In genomic region chr1:16168144-16168496, GRCh38 we compare ENCODE assay signal across 8 cellular contexts. TPM values are rescaled to one million over a fixed set of nuclear protein-coding genes. Genes with fewer than 3 reads are reported as not detected.
DNase-seq lines count a peak whose midpoint lies in the region; ATAC-seq and TF ChIP-seq lines count a peak whose summit lies in the region.
"Not testable (repeated sequence)": the region's sequence is repeated elsewhere in the genome, so short reads cannot be mapped to it uniquely, and the experiment has no call there.

No MANE protein-coding gene starts in this region.

- intact Hi-C loops in natural killer cell (cut with micrococcal nuclease): not testable (repeated sequence)

- H3T11ph ChIP-seq in H9 (ENCODE audit: low read length): not testable (repeated sequence)

- peak overlapping the region; percentile 80; the same call in 1 of the 2 replicates for H3K4me3 ChIP-seq in ACC112 (ENCODE audit: low read depth, low read length)
- peak overlapping the region; percentile 48 to 67 (median 55) for H3K4me3 ChIP-seq in Peyer's patch
- H3K4me3 ChIP-seq in choroid plexus epithelial cell (ENCODE audit: low read depth, low read length): peak overlapping the region; percentile 62
- not testable (repeated sequence) for H3K4me3 ChIP-seq in hepatocyte
- peak overlapping the region; percentile 58 for H3K4me3 ChIP-seq in smooth muscle cell

- not testable (repeated sequence) for H2AFZ ChIP-seq in ACC112 (ENCODE audit: low read length, unreplicated experiment); H9 (ENCODE audit: low read length); hepatocyte; smooth muscle cell (ENCODE audit: low read depth)

- H3K4ac ChIP-seq in H9 (ENCODE audit: low read depth, low read length): not testable (repeated sequence)

- peak overlapping the region; percentile 48 for H3K4me2 ChIP-seq in H9 (ENCODE audit: insufficient read depth, insufficient read length, low read length)
- H3K4me2 ChIP-seq in hepatocyte: peak overlapping the region; percentile 90
- H3K4me2 ChIP-seq in smooth muscle cell: peak overlapping the region; percentile 99

- peaks cover 33 to 48% of the 10 kb centered on the region in 2 experiments for H3K4me1 Mint-ChIP-seq in H9
- peaks cover 55% of the 10 kb centered on the region for H3K4me1 Mint-ChIP-seq in activated T-cell treated with anti-CD3 and anti-CD28 coated beads, Interleukin-2, amount 50 U/mL, for 72 hours (ENCODE audit: low read depth)
- peaks cover 12 to 21% of the 10 kb centered on the region in 2 donors for H3K4me1 Mint-ChIP-seq in natural killer cell

- not testable (repeated sequence) for H3K79me2 ChIP-seq in ACC112 (ENCODE audit: control insufficient read depth, insufficient read depth, low read length, unreplicated experiment); H9 (ENCODE audit: insufficient read depth, low read length); hepatocyte; smooth muscle cell (ENCODE audit: low read depth)

- H3K36me3 ChIP-seq in ACC112 (ENCODE audit: insufficient read depth, low read length); Peyer's patch; hepatocyte (replicated peaks; ENCODE audit: insufficient read depth, low read depth); smooth muscle cell (ENCODE audit: low read depth): not testable (repeated sequence)

- H3K9me2 ChIP-seq in hepatocyte (replicated peaks; ENCODE audit: insufficient read depth): not testable (repeated sequence)

- peaks cover 13% of the 10 kb centered on the region for H3F3A ChIP-seq in smooth muscle cell (ENCODE audit: low read depth)

- not testable (repeated sequence) for H2AK5ac ChIP-seq in H9 (ENCODE audit: insufficient read length, low read length)

- H2BK20ac ChIP-seq in H9 (ENCODE audit: low read depth, low read length, poor library complexity, severe bottlenecking): not testable (repeated sequence)

- H3K79me1 ChIP-seq in H9 (ENCODE audit: insufficient read depth, low read depth, low read length, poor library complexity, severe bottlenecking): not testable (repeated sequence)

- H3K4me3 Mint-ChIP-seq in H9: peak overlapping the region; percentile 47 to 79
- peak overlapping the region; percentile 71 to 77 for H3K4me3 Mint-ChIP-seq in activated T-cell treated with anti-CD3 and anti-CD28 coated beads, Interleukin-2, amount 50 U/mL, for 72 hours
- peak overlapping the region; percentile 78 for H3K4me3 Mint-ChIP-seq in natural killer cell

- H4K91ac ChIP-seq in H9 (ENCODE audit: insufficient read length, low read depth, low read length): not testable (repeated sequence)

- H3K36me3 Mint-ChIP-seq in H9 (ENCODE audit: insufficient read depth in 1 of 3, low read depth in 3 of 3); activated T-cell treated with anti-CD3 and anti-CD28 coated beads, Interleukin-2, amount 50 U/mL, for 72 hours (ENCODE audit: insufficient read depth in 2 of 2); natural killer cell: not testable (repeated sequence)

- not testable (repeated sequence) for H3K27me3 Mint-ChIP-seq in H9 (ENCODE audit: low read depth); activated T-cell treated with anti-CD3 and anti-CD28 coated beads, Interleukin-2, amount 50 U/mL, for 72 hours (ENCODE audit: low read depth)
- H3K27me3 Mint-ChIP-seq in natural killer cell (ENCODE audit: low read depth in 2 of 2): peaks cover 24 to 37% of the 10 kb centered on the region in 2 donors

- not testable (repeated sequence) for H3K9me3 Mint-ChIP-seq in H9; activated T-cell treated with anti-CD3 and anti-CD28 coated beads, Interleukin-2, amount 50 U/mL, for 72 hours; natural killer cell

- not testable (repeated sequence) for TF ChIP-seq CTCF in H9 (conservative IDR thresholded peaks at IDR 0.05); Peyer's patch (IDR thresholded peaks at IDR 0.05); choroid plexus epithelial cell (conservative IDR thresholded peaks at IDR 0.05; ENCODE audit: low read depth, low read length); hepatocyte (IDR thresholded peaks at IDR 0.05; ENCODE audit: poor library complexity); natural killer cell (IDR thresholded peaks at IDR 0.05); smooth muscle cell (IDR thresholded peaks at IDR 0.05; ENCODE audit: borderline replicate concordance, insufficient read depth, poor library complexity, severe bottlenecking)

- H3K18ac ChIP-seq in H9 (ENCODE audit: insufficient read length, low read depth, low read length): not testable (repeated sequence)

- H3K14ac ChIP-seq in H9 (ENCODE audit: insufficient read depth, low read length): not testable (repeated sequence)

- not testable (repeated sequence) for H3K27ac Mint-ChIP-seq in H9; activated T-cell treated with anti-CD3 and anti-CD28 coated beads, Interleukin-2, amount 50 U/mL, for 72 hours
- peak overlapping the region; percentile 48 to 63 for H3K27ac Mint-ChIP-seq in natural killer cell

- TF ChIP-seq POLR2A in Peyer's patch (IDR thresholded peaks at IDR 0.05): not testable (repeated sequence)

- H3K23me2 ChIP-seq in H9 (ENCODE audit: insufficient read length, low read depth, low read length, poor library complexity, severe bottlenecking): not testable (repeated sequence)

- not testable (repeated sequence) for H4K20me1 ChIP-seq in H9 (ENCODE audit: control insufficient read depth, insufficient read depth, insufficient read length); hepatocyte (ENCODE audit: insufficient read depth, poor library complexity, severe bottlenecking); smooth muscle cell (ENCODE audit: low read depth)

- H2BK5ac ChIP-seq in H9 (ENCODE audit: insufficient read length, low read length): not testable (repeated sequence)

- not testable (repeated sequence) for DNase-seq in H9; Peyer's patch; activated T-cell treated with anti-CD3 and anti-CD28 coated beads, Interleukin-2, amount 50 U/mL, for 72 hours; choroid plexus epithelial cell (ENCODE audit: low read depth); hepatocyte (ENCODE audit: low spot score); natural killer cell; smooth muscle cell (lab: John Stamatoyannopoulos, UW; ENCODE audit: unreplicated experiment)

- not testable (repeated sequence) for H3K9ac ChIP-seq in H9 (ENCODE audit: extremely low read depth, insufficient read length, low read length); smooth muscle cell (ENCODE audit: low read depth)

- H4K5ac ChIP-seq in H9 (ENCODE audit: insufficient read length, low read depth, low read length): not testable (repeated sequence)

- H4K8ac ChIP-seq in H9 (replicated peaks; ENCODE audit: insufficient read length, low read depth, low read length): not testable (repeated sequence)

- H2BK12ac ChIP-seq in H9 (ENCODE audit: insufficient read length, low read depth, low read length): not testable (repeated sequence)

- not testable (repeated sequence) for H2BK15ac ChIP-seq in H9 (ENCODE audit: low read depth, low read length)

- H3K56ac ChIP-seq in H9 (ENCODE audit: insufficient read length, low read depth, low read length): not testable (repeated sequence)

- not testable (repeated sequence) for H3K27ac ChIP-seq in ACC112 (ENCODE audit: low read depth, low read length); H9 (ENCODE audit: insufficient read length, low read depth, low read length); hepatocyte; smooth muscle cell (ENCODE audit: low read depth)
- H3K27ac ChIP-seq in Peyer's patch: peak overlapping the region in 2 of 4 donors; percentile 55 to 60

- not testable (repeated sequence) for H3K9me3 ChIP-seq in H9 (ENCODE audit: control insufficient read depth, low read depth, low read length); Peyer's patch; hepatocyte (ENCODE audit: low read depth); smooth muscle cell (replicated peaks; ENCODE audit: low read depth)

- H2BK120ac ChIP-seq in H9 (ENCODE audit: low read depth, low read length, poor library complexity, severe bottlenecking): not testable (repeated sequence)

- not testable (repeated sequence) for H3K27me3 ChIP-seq in ACC112 (ENCODE audit: insufficient read depth, low read length); H9 (ENCODE audit: insufficient read depth, low read length); Peyer's patch; hepatocyte; smooth muscle cell (ENCODE audit: low read depth)

- ATAC-seq in activated T-cell treated with anti-CD3 and anti-CD28 coated beads, Interleukin-2, amount 50 U/mL, for 72 hours (replicated peaks in 1 of 2); natural killer cell: not testable (repeated sequence)

- not testable (repeated sequence) for H3K23ac ChIP-seq in H9 (ENCODE audit: insufficient read length, low read depth, low read length)

- H3K4me1 ChIP-seq in ACC112 (ENCODE audit: control insufficient read depth, insufficient read depth, low read length, unreplicated experiment) (peaks cover 20% of the 10 kb centered on the region), H9 (ENCODE audit: insufficient read depth, low read length) (peaks cover 11% of the 10 kb centered on the region), Peyer's patch (peaks cover 0 to 42% (median 12%) of the 10 kb centered on the region in 4 donors), hepatocyte (ENCODE audit: insufficient read depth) (peaks cover 16% of the 10 kb centered on the region), smooth muscle cell (ENCODE audit: low read depth) (peaks cover 29% of the 10 kb centered on the region)

- no CpG with 5 or more reads among the region's 10 CpGs for WGBS in H9 (ENCODE audit: extremely low coverage, insufficient read length, low lambda C conversion rate)
- WGBS in hepatocyte (ENCODE audit: low lambda C conversion rate, missing lambda C conversion rate): 52% methylated on average over 10 of the region's 10 CpGs
- WGBS in smooth muscle cell (ENCODE audit: low lambda C conversion rate): 62% methylated on average over 10 of the region's 10 CpGs

RNA-seq across cellular contexts. Expression of gene EPHA2, which starts 12.3 kb away (rescaled TPM):
- 32.8 and 33.1 TPM in 2 replicates for total RNA-seq in H9 (2021)
- total RNA-seq in Peyer's patch: 10 to 100 TPM; 23.5 to 42.6 (median 35.5) TPM
- total RNA-seq in activated T-cell treated with anti-CD3 and anti-CD28 coated beads, Interleukin-2, amount 50 U/mL, for 72 hours: under 1 TPM in 1 of 2 donors, not detected in 1; 0.43 TPM
- 26.7 and 27.3 TPM in 2 replicates for total RNA-seq in hepatocyte
- 20.0 and 20.4 TPM in 2 replicates for polyA plus RNA-seq in hepatocyte
- under 1 TPM in 1 of 3 donors, not detected in 2; 0.13 TPM for total RNA-seq in natural killer cell
- 34.8 and 41.1 TPM in 2 replicates for total RNA-seq in smooth muscle cell
- 27.3 and 48.4 TPM in 2 replicates for polyA plus RNA-seq in smooth muscle cell

RNA-seq across cellular contexts. Expression of gene ARHGEF19, which starts 44.3 kb away (rescaled TPM):
- total RNA-seq in H9 (2021) (18.5 and 21.1 TPM in 2 replicates), Peyer's patch (10 to 100 TPM in 1 of 4 donors, 1 to 10 TPM in 3; 6.0 to 16.5 (median 7.3) TPM), hepatocyte (15.9 and 21.0 TPM in 2 replicates), natural killer cell (10 to 100 TPM; 14.6 to 18.9 (median 15.8) TPM), smooth muscle cell (24.9 and 32.1 TPM in 2 replicates)
- total RNA-seq in activated T-cell treated with anti-CD3 and anti-CD28 coated beads, Interleukin-2, amount 50 U/mL, for 72 hours: 1 to 10 TPM; 7.0 to 9.9 TPM
- polyA plus RNA-seq in hepatocyte (24.7 and 24.8 TPM in 2 replicates), smooth muscle cell (45.9 and 52.1 TPM in 2 replicates)

Comparison
In these comparisons a context has a peak if more than half of its experiments do, and no peak if none do; other contexts are left out.
1. H3K4me2 ChIP-seq: peak in every context shown above with its lines; median percentile 99 in smooth muscle cell; 90 in hepatocyte; 48 in H9.
2. RNA of gene EPHA2, which starts 12.3 kb away (total RNA-seq): 23.5 to 42.6 TPM in Peyer's patch, 34.8 to 41.1 TPM in smooth muscle cell, 32.8 to 33.1 TPM in H9 and 26.7 to 27.3 TPM in hepatocyte; 0.43 TPM in activated T-cell treated with anti-CD3 and anti-CD28 coated beads, Interleukin-2, amount 50 U/mL, for 72 hours and 0.13 TPM in natural killer cell; every median in the first group is over 10 times any median in the second.
3. Peak in every context shown above with its lines, with median percentiles within 50 percentile points of each other: H3K4me3 Mint-ChIP-seq.